ENCODE assay signal across 18 cellular contexts in genomic region chr15:80531388-80532184, GRCh38.
DNase-seq lines count a peak whose midpoint lies in the region; ATAC-seq and TF ChIP-seq lines count a peak whose summit lies in the region.
"Had no signal": no experiment of that assay in that cellular context is flagged by ENCODE, and none has a peak within 500 bp of the region (broad histone marks: within the 10 kb centered on the region; RNA-seq: fewer than 3 reads in every experiment).

No MANE protein-coding gene starts in this region.

- ATAC-seq in left ventricle myocardium superior = peak; percentile 47
- no peak for ATAC-seq in HG02642 (IDR thresholded peaks at IDR 0.05; ENCODE audit: poor library complexity, unreplicated experiment)
- ATAC-seq in GM18870 (IDR thresholded peaks at IDR 0.05; ENCODE audit: unreplicated experiment) = no peak
- no peak for ATAC-seq in GM21576 (IDR thresholded peaks at IDR 0.05; ENCODE audit: unreplicated experiment)
- ATAC-seq: GM23338 had no signal

- intact Hi-C loops in left ventricle myocardium superior (cut with micrococcal nuclease) = no loop called here

- H3K9me3 ChIP-seq in GM23248 (ENCODE audit: low read depth) (no peaks in the 10 kb centered on the region), suprapubic skin (no peaks in the 10 kb centered on the region)
- H3K9me3 ChIP-seq: SJSA1 had no signal

- peak overlapping the region; percentile 3; the same call in 1 of the 2 replicates for H3K9ac ChIP-seq in GM23248
- H3K9ac ChIP-seq: BLaER1 had no signal

- H3F3A ChIP-seq in GM23248 (ENCODE audit: insufficient read depth) = peaks cover 49% of the 10 kb centered on the region

- TF ChIP-seq EP300 in suprapubic skin (IDR thresholded peaks at IDR 0.05) = no peak

- H3K9me2 ChIP-seq in GM23248 (ENCODE audit: insufficient read depth) = no peaks in the 10 kb centered on the region

- H3K27me3 ChIP-seq in GM23248 (replicated peaks; ENCODE audit: insufficient read depth) (no peaks in the 10 kb centered on the region), suprapubic skin (no peaks in the 10 kb centered on the region)
- H3K27me3 ChIP-seq: BLaER1, SJSA1 had no signal

- 62 to 67% methylated on average over 10 of the region's 10 CpGs for WGBS in GM23248 (ENCODE audit: low coverage in 1 of 2, low lambda C conversion rate in 2 of 2, missing lambda C conversion rate in 2 of 2), 2 experiments
- 59% methylated on average over 10 of the region's 10 CpGs for WGBS in suprapubic skin

- TF ChIP-seq CTCF in suprapubic skin (IDR thresholded peaks at IDR 0.05) = no peak

- H3K36me3 ChIP-seq in GM23248 (ENCODE audit: low read depth) (no peaks in the 10 kb centered on the region), suprapubic skin (no peaks in the 10 kb centered on the region)
- H3K36me3 ChIP-seq: SJSA1 had no signal

- H3K4me3 ChIP-seq in GM23248 (0 out of 2 replicates have a peak overlapping the region, but pooled peaks have one; percentile 30), suprapubic skin (no peak overlapping the region)
- H3K4me3 ChIP-seq: BLaER1, GM23338, SJSA1 had no signal

- H3K79me2 ChIP-seq in GM23248 (ENCODE audit: insufficient read depth) = no peaks in the 10 kb centered on the region

- H3K27ac ChIP-seq in GM23248 = peak overlapping the region; percentile 52
- H3K27ac ChIP-seq in suprapubic skin = peak overlapping the region; percentile 34
- H3K27ac ChIP-seq: BLaER1, epithelial cell of prostate, SJSA1 had no signal

- no peaks in the 10 kb centered on the region for H4K20me1 ChIP-seq in GM23248 (ENCODE audit: insufficient read depth)
- H4K20me1 ChIP-seq: BLaER1 had no signal

- H3K4me2 ChIP-seq in GM23248 (ENCODE audit: unreplicated experiment) = peak overlapping the region; percentile 47
- H3K4me2 ChIP-seq: BLaER1, GM23338 had no signal

- peak overlapping the region; percentile 22; the same call in 1 of the 2 replicates for H2AFZ ChIP-seq in GM23248
- H2AFZ ChIP-seq: GM23338 had no signal

- DNase-seq in GM23248 = no peak
- peak; percentile 15 for DNase-seq in amniotic epithelial cell (ENCODE audit: low read depth)
- DNase-seq in left ventricle myocardium superior = peak; percentile 38
- no peak for DNase-seq in suprapubic skin (ENCODE audit: low spot score in 2 of 2)
- no peak for DNase-seq in activated CD4-positive, CD25-positive, alpha-beta regulatory T cell (lab: John Stamatoyannopoulos, UW)
- DNase-seq: activated CD4-positive, alpha-beta T cell treated with anti-CD3 and anti-CD28 coated beads, Interleukin-2, amount 10 ng/mL, durations not matched to agents 7 days and 5 days; activated naive CD4-positive, alpha-beta T cell treated with anti-CD3 and anti-CD28 coated beads for 36 hours; activated T-cell treated with anti-CD3 and anti-CD28 coated beads for 4 hours; dermis blood vessel endothelial cell; NCI-H1694 treated with DMSO at 0.1 percent for 48 hours; stimulated activated CD4-positive, alpha-beta T cell treated with anti-CD3 and anti-CD28 coated beads, Interleukin-2, amount 100 ng/mL, for 48 hours had no signal

- H3K4me1 ChIP-seq in GM23248 (ENCODE audit: insufficient read depth) (peaks cover 31% of the 10 kb centered on the region), suprapubic skin (peaks cover 6% of the 10 kb centered on the region)
- H3K4me1 ChIP-seq: BLaER1 had no signal

- no peak for TF ChIP-seq POLR2A in suprapubic skin (IDR thresholded peaks at IDR 0.05)

- in situ Hi-C loops in GM23248 (cut with MboI) = no loop called here

Comparison
In these comparisons a context has a peak if more than half of its experiments do, and no peak if none do; other contexts are left out.
1. DNase-seq: peak in amniotic epithelial cell (single experiment) and left ventricle myocardium superior (single experiment); none in GM23248 (single experiment), suprapubic skin (0 of 2) and activated CD4-positive, CD25-positive, alpha-beta regulatory T cell (0 of 4).